16 cellular contexts compared by ENCODE assay signal in the genomic region with DNA sequence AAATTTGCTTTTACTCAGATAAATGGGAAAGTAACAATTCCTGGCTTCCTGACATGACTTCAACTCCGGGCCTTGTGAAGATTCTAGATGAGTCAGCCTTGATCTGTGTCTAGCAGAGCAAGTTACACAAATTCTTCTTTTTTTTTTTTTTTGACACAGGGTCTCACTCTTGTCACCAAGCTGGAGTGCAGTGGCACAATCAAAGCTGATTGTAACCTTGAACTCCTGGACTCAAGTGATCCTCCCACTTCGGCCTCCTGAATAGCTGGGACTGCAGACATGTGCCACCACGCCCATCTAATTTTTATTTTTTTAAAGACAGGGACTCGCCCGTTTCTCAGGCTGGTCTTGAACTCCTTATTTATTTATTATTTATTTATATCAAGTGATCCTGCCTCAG. TPM values are rescaled to one million over a fixed set of nuclear protein-coding genes. Genes with fewer than 3 reads are reported as not detected.
A peak's percentile ranks its signal among the peaks of the same experiment; 100 is the strongest.
DNase-seq lines count a peak whose midpoint lies in the region; ATAC-seq and TF ChIP-seq lines count a peak whose summit lies in the region.
"Had no signal": no experiment of that assay in that cellular context is flagged by ENCODE, and none has a peak within 500 bp of the region (broad histone marks: within the 10 kb centered on the region; RNA-seq: fewer than 3 reads in every experiment).

No MANE protein-coding gene starts in this region.

- H3K4me3 Mint-ChIP-seq in Caco-2 (ENCODE audit: unreplicated experiment) = no peak overlapping the region
- H3K4me3 Mint-ChIP-seq: activated CD4-positive, alpha-beta memory T cell treated with anti-CD3 and anti-CD28 coated beads, Interleukin-2, amount 10 ng/mL, durations not matched to agents 7 days and 5 days; endodermal cell; neural crest cell; stimulated activated naive CD8-positive, alpha-beta T cell treated with anti-CD3 and anti-CD28 coated beads, Interleukin-15, amount 100 ng/mL, for 72 hours had no signal

- no peak overlapping the region for H3K27ac ChIP-seq in gastroesophageal sphincter
- H3K27ac ChIP-seq: HL-60, sigmoid colon had no signal

- no peaks in the 10 kb centered on the region for H3K27me3 Mint-ChIP-seq in Caco-2 (ENCODE audit: insufficient read depth, unreplicated experiment)
- H3K27me3 Mint-ChIP-seq: activated CD4-positive, alpha-beta memory T cell treated with anti-CD3 and anti-CD28 coated beads, Interleukin-2, amount 10 ng/mL, durations not matched to agents 7 days and 5 days; stimulated activated naive CD8-positive, alpha-beta T cell treated with anti-CD3 and anti-CD28 coated beads, Interleukin-15, amount 100 ng/mL, for 72 hours had no signal

- TF ChIP-seq CTCF in gastroesophageal sphincter (IDR thresholded peaks at IDR 0.05) (no peak), Caco-2 (IDR thresholded peaks at IDR 0.05; ENCODE audit: insufficient read depth in 1 of 2, low read depth in 1 of 2, low read length in 1 of 2, severe bottlenecking in 1 of 2, unreplicated experiment in 1 of 2) (no peak)

- no peak for TF ChIP-seq EP300 in gastroesophageal sphincter (IDR thresholded peaks at IDR 0.05)

- intact Hi-C loops in Caco-2 (cut with micrococcal nuclease; ENCODE audit: unreplicated experiment) = no loop called here

- CTCF ChIA-PET in Caco-2 (lab: Charles Lee) = interaction anchor here (0.6 kb wide), 1 partner anchor 89 kb away, joined by 3 read pairs; no protein-coding TSS in a partner anchor

- no peaks in the 10 kb centered on the region for H3K9me3 Mint-ChIP-seq in Caco-2 (ENCODE audit: unreplicated experiment)
- H3K9me3 Mint-ChIP-seq: activated CD4-positive, alpha-beta memory T cell treated with anti-CD3 and anti-CD28 coated beads, Interleukin-2, amount 10 ng/mL, durations not matched to agents 7 days and 5 days; endodermal cell; neural crest cell; stimulated activated naive CD8-positive, alpha-beta T cell treated with anti-CD3 and anti-CD28 coated beads, Interleukin-15, amount 100 ng/mL, for 72 hours had no signal

- no peaks in the 10 kb centered on the region for H3K4me1 ChIP-seq in gastroesophageal sphincter
- H3K4me1 ChIP-seq in Caco-2 = no peaks in the 10 kb centered on the region
- H3K4me1 ChIP-seq: sigmoid colon had no signal

- H3K4me3 ChIP-seq in gastroesophageal sphincter (no peak overlapping the region), Caco-2 (ENCODE audit: low read depth, low read length) (no peak overlapping the region)
- H3K4me3 ChIP-seq: MG63, sigmoid colon had no signal

- TF ChIP-seq POLR2A in gastroesophageal sphincter (IDR thresholded peaks at IDR 0.05) = no peak

- POLR2A ChIA-PET in Caco-2 (lab: Charles Lee) = no interaction called here

- 36 to 38% methylated on average over 4 of the region's 5 CpGs for WGBS in gastroesophageal sphincter (ENCODE audit: low coverage in 1 of 2), 2 donors

- DNase-seq in LHCN-M2 (ENCODE audit: low read depth) (peak; percentile 61), astrocyte of the hippocampus (ENCODE audit: low read depth, low spot score) (peak; percentile 16), stromal cell of bone marrow (ENCODE audit: low read depth) (peak; percentile 32), Caco-2 (no peak), NCI-H526 treated with DMSO at 0.1 percent for 48 hours (lab: John Stamatoyannopoulos, UW) (no peak)
- DNase-seq: activated CD4-positive, alpha-beta memory T cell treated with anti-CD3 and anti-CD28 coated beads, Interleukin-2, amount 10 ng/mL, durations not matched to agents 7 days and 5 days; activated effector memory CD4-positive, alpha-beta T cell treated with anti-CD3 and anti-CD28 coated beads, Interleukin-2, amount 50 U/mL, for 16 hours; endodermal cell; MG63; NK-92 treated with Interleukin-12 subunit alpha and Interleukin-12 subunit beta, amount 100 ng/mL, for 24 hours; sigmoid colon; stimulated activated naive CD8-positive, alpha-beta T cell treated with anti-CD3 and anti-CD28 coated beads, Interleukin-15, amount 100 ng/mL, for 72 hours had no signal

- BruUV-seq in Caco-2 (replicated peaks; lab: Mats Ljungman, UMichigan) = no TSS peak

- no peaks in the 10 kb centered on the region for H3K36me3 ChIP-seq in gastroesophageal sphincter
- H3K36me3 ChIP-seq in Caco-2 (ENCODE audit: control insufficient read depth, insufficient read depth, low read length) = no peaks in the 10 kb centered on the region
- H3K36me3 ChIP-seq: MG63, sigmoid colon had no signal

- no peaks in the 10 kb centered on the region for H3K36me3 Mint-ChIP-seq in Caco-2 (ENCODE audit: insufficient read depth, unreplicated experiment)

- ATAC-seq in gastroesophageal sphincter (peak; percentile 39), GM21619 (IDR thresholded peaks at IDR 0.05; ENCODE audit: unreplicated experiment) (no peak)
- ATAC-seq: stimulated activated naive CD8-positive, alpha-beta T cell treated with anti-CD3 and anti-CD28 coated beads, Interleukin-15, amount 100 ng/mL, for 72 hours had no signal

- H3K27me3 ChIP-seq in gastroesophageal sphincter = no peaks in the 10 kb centered on the region
- H3K27me3 ChIP-seq in Caco-2 (replicated peaks; ENCODE audit: control insufficient read depth, insufficient read depth, low read length) = no peaks in the 10 kb centered on the region
- H3K27me3 ChIP-seq: MG63, sigmoid colon had no signal

- H3K9me3 ChIP-seq in gastroesophageal sphincter = no peaks in the 10 kb centered on the region
- no peaks in the 10 kb centered on the region for H3K9me3 ChIP-seq in Caco-2
- H3K9me3 ChIP-seq: MG63, sigmoid colon had no signal

- no peak overlapping the region for H3K27ac Mint-ChIP-seq in Caco-2 (ENCODE audit: unreplicated experiment)
- H3K27ac Mint-ChIP-seq: activated CD4-positive, alpha-beta memory T cell treated with anti-CD3 and anti-CD28 coated beads, Interleukin-2, amount 10 ng/mL, durations not matched to agents 7 days and 5 days; endodermal cell; stimulated activated naive CD8-positive, alpha-beta T cell treated with anti-CD3 and anti-CD28 coated beads, Interleukin-15, amount 100 ng/mL, for 72 hours had no signal

- H3K4me1 Mint-ChIP-seq in Caco-2 (ENCODE audit: low read depth, unreplicated experiment) = no peaks in the 10 kb centered on the region
- H3K4me1 Mint-ChIP-seq: endodermal cell, neural crest cell had no signal

RNA-seq across cellular contexts. Expression of a gene that starts 7.3 kb away (rescaled TPM):
- total RNA-seq in LHCN-M2 (2014; rRNA removed) = 96.8 and 101 TPM in 2 replicates
- 18.1 TPM for polyA plus RNA-seq in LHCN-M2 (2012)
- 10 to 100 TPM in 2 of 4 donors, 1 to 10 TPM in 2; 2.8 to 15.0 (median 9.4) TPM for total RNA-seq in gastroesophageal sphincter
- 15.0 and 15.6 TPM in 2 replicates for total RNA-seq in Caco-2 (2022)

Comparison
In these comparisons a context has a peak if more than half of its experiments do, and no peak if none do; other contexts are left out.
1. DNase-seq: peak in LHCN-M2 (single experiment), astrocyte of the hippocampus (single experiment) and stromal cell of bone marrow (single experiment); none in Caco-2 (0 of 2) and NCI-H526 treated with DMSO at 0.1 percent for 48 hours (single experiment).